ENCODE assay signal across 1 cellular context in genomic region chr11:6682936-6683861, GRCh38.
A peak's percentile ranks its signal among the peaks of the same experiment; 100 is the strongest.
TF ChIP-seq lines count a peak whose summit lies in the region.

TSS of gene MRPL17 (minus strand) at chr11:6683340. CDS start at chr11:6683296, 44 bp downstream.

TF ChIP-seq in HEK293, 187 proteins besides CTCF, POLR2A, EP300 and RAD21 (continued from another document and continues in another):
- TF ChIP-seq, protein P1, sequence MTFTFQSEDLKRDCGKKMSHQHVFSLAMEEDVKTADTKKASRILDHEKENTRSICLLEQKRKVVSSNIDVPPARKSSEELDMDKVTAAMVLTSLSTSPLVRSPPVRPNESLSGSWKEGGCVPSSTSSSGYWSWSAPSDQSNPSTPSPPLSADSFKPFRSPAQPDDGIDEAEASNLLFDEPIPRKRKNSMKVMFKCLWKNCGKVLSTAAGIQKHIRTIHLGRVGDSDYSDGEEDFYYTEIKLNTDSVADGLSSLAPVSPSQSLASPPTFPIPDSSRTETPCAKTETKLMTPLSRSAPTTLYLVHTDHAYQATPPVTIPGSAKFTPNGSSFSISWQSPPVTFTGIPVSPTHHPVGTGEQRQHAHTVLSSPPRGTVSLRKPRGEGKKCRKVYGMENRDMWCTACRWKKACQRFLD (tag by site-specific recombination; IDR thresholded peaks at IDR 0.05): no peak
- TF ChIP-seq, protein P2, sequence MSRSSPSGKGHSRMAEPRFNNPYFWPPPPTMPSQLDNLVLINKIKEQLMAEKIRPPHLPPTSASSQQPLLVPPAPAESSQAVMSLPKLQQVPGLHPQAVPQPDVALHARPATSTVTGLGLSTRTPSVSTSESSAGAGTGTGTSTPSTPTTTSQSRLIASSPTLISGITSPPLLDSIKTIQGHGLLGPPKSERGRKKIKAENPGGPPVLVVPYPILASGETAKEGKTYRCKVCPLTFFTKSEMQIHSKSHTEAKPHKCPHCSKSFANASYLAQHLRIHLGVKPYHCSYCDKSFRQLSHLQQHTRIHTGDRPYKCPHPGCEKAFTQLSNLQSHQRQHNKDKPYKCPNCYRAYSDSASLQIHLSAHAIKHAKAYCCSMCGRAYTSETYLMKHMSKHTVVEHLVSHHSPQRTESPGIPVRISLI (tag by site-specific recombination; IDR thresholded peaks at IDR 0.05): peak; percentile 95
- TF ChIP-seq ZSCAN5A (tag by site-specific recombination; IDR thresholded peaks at IDR 0.05) (peak; percentile 19; the same call in 1 of the 2 replicates), ZNF670 (tag by site-specific recombination; IDR thresholded peaks at IDR 0.05; ENCODE audit: low read depth) (no peak), ZXDB (tag by site-specific recombination; IDR thresholded peaks at IDR 0.05) (peak; percentile 75), YY1 (tag by site-specific recombination; IDR thresholded peaks at IDR 0.05) (peak; percentile 59), ZNF391 (tag by site-specific recombination; IDR thresholded peaks at IDR 0.05; ENCODE audit: borderline replicate concordance, low read depth) (peak; percentile 45; the same call in 1 of the 2 replicates), ZNF529 (tag by site-specific recombination; IDR thresholded peaks at IDR 0.05; ENCODE audit: insufficient replicate concordance) (no peak), ZNF560 (tag by site-specific recombination; IDR thresholded peaks at IDR 0.05; ENCODE audit: borderline replicate concordance) (no peak), ZSCAN30 (tag by site-specific recombination; IDR thresholded peaks at IDR 0.05) (0 out of 2 replicates have a peak, but pooled peaks have one; percentile 5), ZBTB7A (tag by site-specific recombination; IDR thresholded peaks at IDR 0.05; ENCODE audit: low read depth) (no peak), ZNF510 (tag by site-specific recombination; IDR thresholded peaks at IDR 0.05; ENCODE audit: insufficient replicate concordance) (no peak), ZNF366 (tag by site-specific recombination; conservative IDR thresholded peaks at IDR 0.05) (no peak), ZBTB8A (tag by site-specific recombination; IDR thresholded peaks at IDR 0.05) (peak; percentile 98), ZBTB26 (tag by site-specific recombination; optimal IDR thresholded peaks at IDR 0.05) (peak; percentile 46), ZNF654 (tag by site-specific recombination; IDR thresholded peaks at IDR 0.05; ENCODE audit: low read depth) (peak; percentile 42), ZNF610 (tag by site-specific recombination; IDR thresholded peaks at IDR 0.05; ENCODE audit: borderline replicate concordance) (peak; percentile 46; the same call in 1 of the 2 replicates), IKZF3 (tag by site-specific recombination; IDR thresholded peaks at IDR 0.05) (peak; percentile 87; the same call in 1 of the 2 replicates), ZBTB17 (tag by site-specific recombination; IDR thresholded peaks at IDR 0.05) (peak; percentile 82), ZNF280D (tag by site-specific recombination; IDR thresholded peaks at IDR 0.05) (no peak)
- TF ChIP-seq, protein P3, sequence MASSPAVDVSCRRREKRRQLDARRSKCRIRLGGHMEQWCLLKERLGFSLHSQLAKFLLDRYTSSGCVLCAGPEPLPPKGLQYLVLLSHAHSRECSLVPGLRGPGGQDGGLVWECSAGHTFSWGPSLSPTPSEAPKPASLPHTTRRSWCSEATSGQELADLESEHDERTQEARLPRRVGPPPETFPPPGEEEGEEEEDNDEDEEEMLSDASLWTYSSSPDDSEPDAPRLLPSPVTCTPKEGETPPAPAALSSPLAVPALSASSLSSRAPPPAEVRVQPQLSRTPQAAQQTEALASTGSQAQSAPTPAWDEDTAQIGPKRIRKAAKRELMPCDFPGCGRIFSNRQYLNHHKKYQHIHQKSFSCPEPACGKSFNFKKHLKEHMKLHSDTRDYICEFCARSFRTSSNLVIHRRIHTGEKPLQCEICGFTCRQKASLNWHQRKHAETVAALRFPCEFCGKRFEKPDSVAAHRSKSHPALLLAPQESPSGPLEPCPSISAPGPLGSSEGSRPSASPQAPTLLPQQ (tag by site-specific recombination; IDR thresholded peaks at IDR 0.05): 0 out of 2 replicates have a peak, but pooled peaks have one; percentile 9
- TF ChIP-seq, protein P4, sequence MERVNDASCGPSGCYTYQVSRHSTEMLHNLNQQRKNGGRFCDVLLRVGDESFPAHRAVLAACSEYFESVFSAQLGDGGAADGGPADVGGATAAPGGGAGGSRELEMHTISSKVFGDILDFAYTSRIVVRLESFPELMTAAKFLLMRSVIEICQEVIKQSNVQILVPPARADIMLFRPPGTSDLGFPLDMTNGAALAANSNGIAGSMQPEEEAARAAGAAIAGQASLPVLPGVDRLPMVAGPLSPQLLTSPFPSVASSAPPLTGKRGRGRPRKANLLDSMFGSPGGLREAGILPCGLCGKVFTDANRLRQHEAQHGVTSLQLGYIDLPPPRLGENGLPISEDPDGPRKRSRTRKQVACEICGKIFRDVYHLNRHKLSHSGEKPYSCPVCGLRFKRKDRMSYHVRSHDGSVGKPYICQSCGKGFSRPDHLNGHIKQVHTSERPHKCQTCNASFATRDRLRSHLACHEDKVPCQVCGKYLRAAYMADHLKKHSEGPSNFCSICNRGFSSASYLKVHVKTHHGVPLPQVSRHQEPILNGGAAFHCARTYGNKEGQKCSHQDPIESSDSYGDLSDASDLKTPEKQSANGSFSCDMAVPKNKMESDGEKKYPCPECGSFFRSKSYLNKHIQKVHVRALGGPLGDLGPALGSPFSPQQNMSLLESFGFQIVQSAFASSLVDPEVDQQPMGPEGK (tag by site-specific recombination; IDR thresholded peaks at IDR 0.05): 0 out of 2 replicates have a peak, but pooled peaks have one; percentile 30
- TF ChIP-seq, protein P5, sequence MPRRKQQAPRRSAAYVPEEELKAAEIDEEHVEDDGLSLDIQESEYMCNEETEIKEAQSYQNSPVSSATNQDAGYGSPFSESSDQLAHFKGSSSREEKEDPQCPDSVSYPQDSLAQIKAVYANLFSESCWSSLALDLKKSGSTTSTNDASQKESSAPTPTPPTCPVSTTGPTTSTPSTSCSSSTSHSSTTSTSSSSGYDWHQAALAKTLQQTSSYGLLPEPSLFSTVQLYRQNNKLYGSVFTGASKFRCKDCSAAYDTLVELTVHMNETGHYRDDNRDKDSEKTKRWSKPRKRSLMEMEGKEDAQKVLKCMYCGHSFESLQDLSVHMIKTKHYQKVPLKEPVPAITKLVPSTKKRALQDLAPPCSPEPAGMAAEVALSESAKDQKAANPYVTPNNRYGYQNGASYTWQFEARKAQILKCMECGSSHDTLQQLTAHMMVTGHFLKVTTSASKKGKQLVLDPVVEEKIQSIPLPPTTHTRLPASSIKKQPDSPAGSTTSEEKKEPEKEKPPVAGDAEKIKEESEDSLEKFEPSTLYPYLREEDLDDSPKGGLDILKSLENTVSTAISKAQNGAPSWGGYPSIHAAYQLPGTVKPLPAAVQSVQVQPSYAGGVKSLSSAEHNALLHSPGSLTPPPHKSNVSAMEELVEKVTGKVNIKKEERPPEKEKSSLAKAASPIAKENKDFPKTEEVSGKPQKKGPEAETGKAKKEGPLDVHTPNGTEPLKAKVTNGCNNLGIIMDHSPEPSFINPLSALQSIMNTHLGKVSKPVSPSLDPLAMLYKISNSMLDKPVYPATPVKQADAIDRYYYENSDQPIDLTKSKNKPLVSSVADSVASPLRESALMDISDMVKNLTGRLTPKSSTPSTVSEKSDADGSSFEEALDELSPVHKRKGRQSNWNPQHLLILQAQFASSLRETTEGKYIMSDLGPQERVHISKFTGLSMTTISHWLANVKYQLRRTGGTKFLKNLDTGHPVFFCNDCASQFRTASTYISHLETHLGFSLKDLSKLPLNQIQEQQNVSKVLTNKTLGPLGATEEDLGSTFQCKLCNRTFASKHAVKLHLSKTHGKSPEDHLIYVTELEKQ (tag by site-specific recombination; IDR thresholded peaks at IDR 0.05; ENCODE audit: borderline replicate concordance): no peak
- TF ChIP-seq, protein P6, sequence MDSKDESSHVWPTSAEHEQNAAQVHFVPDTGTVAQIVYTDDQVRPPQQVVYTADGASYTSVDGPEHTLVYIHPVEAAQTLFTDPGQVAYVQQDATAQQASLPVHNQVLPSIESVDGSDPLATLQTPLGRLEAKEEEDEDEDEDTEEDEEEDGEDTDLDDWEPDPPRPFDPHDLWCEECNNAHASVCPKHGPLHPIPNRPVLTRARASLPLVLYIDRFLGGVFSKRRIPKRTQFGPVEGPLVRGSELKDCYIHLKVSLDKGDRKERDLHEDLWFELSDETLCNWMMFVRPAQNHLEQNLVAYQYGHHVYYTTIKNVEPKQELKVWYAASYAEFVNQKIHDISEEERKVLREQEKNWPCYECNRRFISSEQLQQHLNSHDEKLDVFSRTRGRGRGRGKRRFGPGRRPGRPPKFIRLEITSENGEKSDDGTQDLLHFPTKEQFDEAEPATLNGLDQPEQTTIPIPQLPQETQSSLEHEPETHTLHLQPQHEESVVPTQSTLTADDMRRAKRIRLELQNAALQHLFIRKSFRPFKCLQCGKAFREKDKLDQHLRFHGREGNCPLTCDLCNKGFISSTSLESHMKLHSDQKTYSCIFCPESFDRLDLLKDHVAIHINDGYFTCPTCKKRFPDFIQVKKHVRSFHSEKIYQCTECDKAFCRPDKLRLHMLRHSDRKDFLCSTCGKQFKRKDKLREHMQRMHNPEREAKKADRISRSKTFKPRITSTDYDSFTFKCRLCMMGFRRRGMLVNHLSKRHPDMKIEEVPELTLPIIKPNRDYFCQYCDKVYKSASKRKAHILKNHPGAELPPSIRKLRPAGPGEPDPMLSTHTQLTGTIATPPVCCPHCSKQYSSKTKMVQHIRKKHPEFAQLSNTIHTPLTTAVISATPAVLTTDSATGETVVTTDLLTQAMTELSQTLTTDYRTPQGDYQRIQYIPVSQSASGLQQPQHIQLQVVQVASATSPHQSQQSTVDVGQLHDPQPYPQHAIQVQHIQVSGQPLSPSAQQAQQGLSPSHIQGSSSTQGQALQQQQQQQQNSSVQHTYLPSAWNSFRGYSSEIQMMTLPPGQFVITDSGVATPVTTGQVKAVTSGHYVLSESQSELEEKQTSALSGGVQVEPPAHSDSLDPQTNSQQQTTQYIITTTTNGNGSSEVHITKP (tag by site-specific recombination; IDR thresholded peaks at IDR 0.05): 0 out of 2 replicates have a peak, but pooled peaks have one; percentile 13
- TF ChIP-seq, protein P7, sequence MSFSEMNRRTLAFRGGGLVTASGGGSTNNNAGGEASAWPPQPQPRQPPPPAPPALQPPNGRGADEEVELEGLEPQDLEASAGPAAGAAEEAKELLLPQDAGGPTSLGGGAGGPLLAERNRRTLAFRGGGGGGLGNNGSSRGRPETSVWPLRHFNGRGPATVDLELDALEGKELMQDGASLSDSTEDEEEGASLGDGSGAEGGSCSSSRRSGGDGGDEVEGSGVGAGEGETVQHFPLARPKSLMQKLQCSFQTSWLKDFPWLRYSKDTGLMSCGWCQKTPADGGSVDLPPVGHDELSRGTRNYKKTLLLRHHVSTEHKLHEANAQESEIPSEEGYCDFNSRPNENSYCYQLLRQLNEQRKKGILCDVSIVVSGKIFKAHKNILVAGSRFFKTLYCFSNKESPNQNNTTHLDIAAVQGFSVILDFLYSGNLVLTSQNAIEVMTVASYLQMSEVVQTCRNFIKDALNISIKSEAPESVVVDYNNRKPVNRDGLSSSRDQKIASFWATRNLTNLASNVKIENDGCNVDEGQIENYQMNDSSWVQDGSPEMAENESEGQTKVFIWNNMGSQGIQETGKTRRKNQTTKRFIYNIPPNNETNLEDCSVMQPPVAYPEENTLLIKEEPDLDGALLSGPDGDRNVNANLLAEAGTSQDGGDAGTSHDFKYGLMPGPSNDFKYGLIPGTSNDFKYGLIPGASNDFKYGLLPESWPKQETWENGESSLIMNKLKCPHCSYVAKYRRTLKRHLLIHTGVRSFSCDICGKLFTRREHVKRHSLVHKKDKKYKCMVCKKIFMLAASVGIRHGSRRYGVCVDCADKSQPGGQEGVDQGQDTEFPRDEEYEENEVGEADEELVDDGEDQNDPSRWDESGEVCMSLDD (tag by site-specific recombination; IDR thresholded peaks at IDR 0.05): peak; percentile 54
